ENCODE assay signal across 8 cellular contexts in genomic region chr3:99637381-99638111, GRCh38. TPM values are rescaled to one million over a fixed set of nuclear protein-coding genes. Genes with fewer than 3 reads are reported as not detected.
DNase-seq lines count a peak whose midpoint lies in the region; ATAC-seq and TF ChIP-seq lines count a peak whose summit lies in the region.

No MANE protein-coding gene starts in this region.

- H3K27ac Mint-ChIP-seq in T-cell = no peak overlapping the region

- DNase-seq in GM03348 (ENCODE audit: low spot score) (peak; percentile 55), T-cell (no peak), pons (ENCODE audit: low spot score) (peak; percentile 24), SIG-M5 (lab: John Stamatoyannopoulos, UW) (no peak)
- DNase-seq in stimulated activated CD4-positive, alpha-beta T cell treated with anti-CD3 and anti-CD28 coated beads, Interleukin-12 subunit alpha, Interleukin-12 subunit beta, amount 100 ng/mL, for 4 hours = no peak

- H3K27ac ChIP-seq in gastroesophageal sphincter = peak overlapping the region; percentile 86 to 92 (median 91)

- H3K36me3 Mint-ChIP-seq in T-cell = no peaks in the 10 kb centered on the region

- WGBS in gastroesophageal sphincter (ENCODE audit: low coverage in 1 of 2), 2 donors = 0 to 4% methylated on average over 9 to 10 of the region's 22 CpGs

- peaks cover 0 to 47% (median 11%) of the 10 kb centered on the region in 3 donors for H3K4me1 ChIP-seq in gastroesophageal sphincter

- peak overlapping the region; percentile 57 to 61 for H3K4me3 ChIP-seq in gastroesophageal sphincter

- H3K36me3 ChIP-seq in gastroesophageal sphincter = no peaks in the 10 kb centered on the region

- TF ChIP-seq POLR2A in gastroesophageal sphincter (IDR thresholded peaks at IDR 0.05) = no peak

- H3K4me3 Mint-ChIP-seq in T-cell = peak overlapping the region; percentile 32 to 68 (median 52)

- peaks cover 15 to 19% (median 19%) of the 10 kb centered on the region in 3 donors for H3K4me1 Mint-ChIP-seq in T-cell

- POLR2A ChIA-PET in T-cell (lab: Charles Lee) = interaction anchor here in 1 of 2 donors (0.6 kb wide), 1 partner anchor 41 kb away, joined by 6 read pairs; no protein-coding TSS in a partner anchor

- no peaks in the 10 kb centered on the region for H3K9me3 ChIP-seq in gastroesophageal sphincter

- no peak for ATAC-seq in T-cell (replicated peaks in 1 of 4)
- ATAC-seq in gastroesophageal sphincter = peak; percentile 25
- ATAC-seq in GM21786 (IDR thresholded peaks at IDR 0.05; ENCODE audit: unreplicated experiment) = no peak
- no peak for ATAC-seq in GM19351 (IDR thresholded peaks at IDR 0.05; ENCODE audit: unreplicated experiment)

- CTCF ChIA-PET in T-cell (lab: Charles Lee) = interaction anchor here in 1 of 2 donors (0.5 to 0.6 kb wide), 2 partner anchors 17 to 116 kb away, joined by 3 to 4 read pairs; no protein-coding TSS in a partner anchor

- no peak for TF ChIP-seq EP300 in gastroesophageal sphincter (IDR thresholded peaks at IDR 0.05)

- peaks cover 48 to 65% of the 10 kb centered on the region in 2 donors for H3K27me3 Mint-ChIP-seq in T-cell

- H3K27me3 ChIP-seq in gastroesophageal sphincter = no peaks in the 10 kb centered on the region

- TF ChIP-seq CTCF in gastroesophageal sphincter (IDR thresholded peaks at IDR 0.05) = no peak

- H3K9me3 Mint-ChIP-seq in T-cell = no peaks in the 10 kb centered on the region

RNA-seq across cellular contexts. Expression of gene COL8A1, which starts 0.8 kb away (rescaled TPM):
- total RNA-seq in T-cell (under 1 TPM; 0.12 to 0.36 (median 0.15) TPM), gastroesophageal sphincter (100 to 1,000 TPM in 2 of 4 donors, 10 to 100 TPM in 2; 20.3 to 136 (median 80.1) TPM)

Comparison
In these comparisons a context has a peak if more than half of its experiments do, and no peak if none do; other contexts are left out.
1. DNase-seq: peak in GM03348 (single experiment) and pons (single experiment); none in T-cell (0 of 34), SIG-M5 (single experiment) and stimulated activated CD4-positive, alpha-beta T cell treated with anti-CD3 and anti-CD28 coated beads, Interleukin-12 subunit alpha, Interleukin-12 subunit beta, amount 100 ng/mL, for 4 hours (single experiment).
2. RNA of gene COL8A1, which starts 0.8 kb away (total RNA-seq): 20.3 to 136 TPM in gastroesophageal sphincter; 0.12 to 0.36 TPM in T-cell; every median in the first group is over 10 times any median in the second.